ENCODE assay signal across 35 cellular contexts in the genomic region with DNA sequence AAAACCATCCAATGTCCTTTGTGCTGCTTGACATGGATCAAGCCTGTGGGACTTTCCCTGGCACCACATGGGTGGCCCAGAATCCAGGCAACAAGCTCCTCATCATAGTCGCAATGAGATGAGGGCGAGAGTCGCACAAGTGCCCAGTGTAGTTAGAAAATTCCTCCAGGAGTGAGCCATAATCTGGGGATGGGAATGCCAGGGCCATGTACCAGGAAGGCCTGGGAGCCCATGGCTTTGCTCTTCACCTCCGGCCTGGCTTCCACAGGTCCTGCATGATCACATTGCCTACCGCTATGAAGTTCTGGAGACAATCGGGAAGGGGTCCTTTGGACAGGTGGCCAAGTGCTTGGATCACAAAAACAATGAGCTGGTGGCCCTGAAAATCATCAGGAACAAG.
"Had no signal": no experiment of that assay in that cellular context is flagged by ENCODE, and none has a peak within 500 bp of the region (broad histone marks: within the 10 kb centered on the region; RNA-seq: fewer than 3 reads in every experiment).

No MANE protein-coding gene starts in this region.

- H3K4me3 ChIP-seq: MG63 had no signal

- H3K27me3 ChIP-seq: MG63 had no signal

- H3K9ac ChIP-seq: KMS-11 had no signal

- DNase-seq: Karpas-422, Kasumi-1, MG63, MM.1S, MV-4-11, NCI-H1048, NCI-H1092, NCI-H1092 treated with DMSO at 0.1 percent for 48 hours, NCI-H1105, NCI-H1105 treated with DMSO at 0.1 percent for 48 hours, NCI-H1417, NCI-H1417 treated with DMSO at 0.1 percent for 48 hours, NCI-H1436, NCI-H1436 treated with DMSO at 0.1 percent for 48 hours, NCI-H1694, NCI-H1694 treated with DMSO at 0.1 percent for 48 hours, NCI-H187, NCI-H187 treated with DMSO at 0.1 percent for 48 hours, NCI-H1930, NCI-H2029, NCI-H2029 treated with DMSO at 0.1 percent for 48 hours, NCI-H2081, NCI-H2081 treated with DMSO at 0.1 percent for 48 hours, NCI-H2107, NCI-H2171, NCI-H2171 treated with DMSO at 0.1 percent for 48 hours, NCI-H2227 treated with DMSO at 0.1 percent for 48 hours, NCI-H226, NCI-H345, NCI-H446, NCI-H446 treated with DMSO at 0.1 percent for 48 hours, NCI-H510A, NCI-H510A treated with DMSO at 0.1 percent for 48 hours, NCI-H524 had no signal

- H3K36me3 ChIP-seq: MG63 had no signal

- H3K27ac ChIP-seq: KMS-11 had no signal

- H3K4me2 ChIP-seq: KMS-11 had no signal

- H3K9me3 ChIP-seq: MG63 had no signal
